ENCODE assay signal across 11 cellular contexts in the genomic region with DNA sequence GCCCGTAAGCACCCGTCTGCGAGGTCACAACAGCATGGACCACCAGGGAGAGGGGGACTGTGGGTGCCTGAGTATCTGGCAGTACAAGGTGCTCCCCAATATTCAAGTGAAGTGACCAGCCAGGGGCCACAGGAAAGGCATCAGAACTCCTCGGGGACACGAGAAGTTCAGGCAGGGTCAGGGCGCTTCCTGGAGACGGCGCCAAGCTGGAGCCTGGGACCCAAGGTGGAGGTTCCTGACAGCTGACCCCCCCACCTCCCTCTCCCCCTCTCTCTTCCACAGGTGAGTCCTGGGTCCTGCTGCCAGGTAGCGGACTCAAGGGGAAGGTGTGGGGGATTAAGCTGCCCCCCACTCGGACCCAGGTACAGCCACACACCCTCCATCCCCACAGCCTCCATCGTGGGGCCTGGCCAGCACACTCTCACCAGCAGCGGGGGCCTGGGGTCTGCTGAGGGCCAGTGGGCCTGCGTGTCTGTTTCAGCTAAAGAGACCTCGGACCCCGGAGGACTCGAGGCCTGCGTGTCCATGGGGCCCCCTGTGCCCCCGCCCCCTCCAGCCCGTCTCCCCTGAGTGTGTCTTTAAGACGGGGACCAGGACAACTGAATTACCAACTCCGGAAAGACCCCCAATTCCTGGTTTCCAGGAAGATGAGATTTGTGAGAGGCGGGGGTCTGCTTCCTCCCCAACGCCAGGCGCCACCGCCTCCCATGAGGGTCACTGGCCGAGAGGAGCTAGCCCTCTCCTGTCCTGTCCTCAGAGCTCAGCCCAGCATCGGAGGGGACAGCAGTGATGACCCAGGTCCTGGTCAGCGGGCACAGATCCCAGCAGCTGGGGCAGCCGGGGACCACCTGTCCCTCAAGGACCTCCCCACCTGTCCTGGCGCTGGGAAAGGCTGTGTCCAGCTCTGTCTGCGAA. TPM values are rescaled to one million over a fixed set of nuclear protein-coding genes. Genes with fewer than 3 reads are reported as not detected.
A peak's percentile ranks its signal among the peaks of the same experiment; 100 is the strongest.
DNase-seq lines count a peak whose midpoint lies in the region; ATAC-seq lines count a peak whose summit lies in the region.
"Had no signal": no experiment of that assay in that cellular context is flagged by ENCODE, and none has a peak within 500 bp of the region (broad histone marks: within the 10 kb centered on the region; RNA-seq: fewer than 3 reads in every experiment).

No MANE protein-coding gene starts in this region.

- H3K4me1 Mint-ChIP-seq in activated CD4-positive, alpha-beta memory T cell treated with anti-CD3 and anti-CD28 coated beads for 36 hours (ENCODE audit: low read depth), result peaks cover 13% of the 10 kb centered on the region
- peaks cover 34% of the 10 kb centered on the region for H3K4me1 Mint-ChIP-seq in stimulated activated naive CD8-positive, alpha-beta T cell treated with anti-CD3 and anti-CD28 coated beads, Interleukin-15, amount 100 ng/mL, for 72 hours

- WGBS in right cardiac atrium, result 72% methylated on average over 31 of the region's 31 CpGs

- peaks cover under 1% of the 10 kb centered on the region for H3K9me3 Mint-ChIP-seq in activated CD4-positive, alpha-beta memory T cell treated with anti-CD3 and anti-CD28 coated beads for 36 hours
- peaks cover 0 to 2% of the 10 kb centered on the region in 2 donors for H3K9me3 Mint-ChIP-seq in stimulated activated naive CD8-positive, alpha-beta T cell treated with anti-CD3 and anti-CD28 coated beads, Interleukin-15, amount 100 ng/mL, for 72 hours

- ATAC-seq in right cardiac atrium (no peak), HG03354 (IDR thresholded peaks at IDR 0.05; ENCODE audit: poor library complexity, severe bottlenecking, unreplicated experiment) (no peak), GM21825 (IDR thresholded peaks at IDR 0.05; ENCODE audit: unreplicated experiment) (no peak)
- ATAC-seq in stimulated activated naive CD8-positive, alpha-beta T cell treated with anti-CD3 and anti-CD28 coated beads, Interleukin-15, amount 100 ng/mL, for 72 hours, result no peak

- H3K4me3 ChIP-seq in right cardiac atrium (ENCODE audit: low read length), result peak overlapping the region; percentile 54

- no peaks in the 10 kb centered on the region for H3K9me3 ChIP-seq in right cardiac atrium (ENCODE audit: control insufficient read depth, low read length)

- peak overlapping the region; percentile 78 for H3K27ac Mint-ChIP-seq in activated CD4-positive, alpha-beta memory T cell treated with anti-CD3 and anti-CD28 coated beads for 36 hours
- H3K27ac Mint-ChIP-seq in stimulated activated naive CD8-positive, alpha-beta T cell treated with anti-CD3 and anti-CD28 coated beads, Interleukin-15, amount 100 ng/mL, for 72 hours, result peak overlapping the region; percentile 64 to 74

- DNase-seq in activated CD8-positive, alpha-beta memory T cell treated with anti-CD3 and anti-CD28 coated beads for 24 hours, result peak; percentile 65
- no peak for DNase-seq in activated CD8-positive, alpha-beta memory T cell treated with anti-CD3 and anti-CD28 coated beads, Interleukin-2, amount 50 U/mL, for 48 hours
- peak; percentile 16 for DNase-seq in activated CD4-positive, alpha-beta memory T cell treated with anti-CD3 and anti-CD28 coated beads for 36 hours
- DNase-seq in right cardiac atrium, result peak; percentile 13 to 41 (median 20)
- no peak for DNase-seq in stimulated activated naive CD8-positive, alpha-beta T cell treated with anti-CD3 and anti-CD28 coated beads, Interleukin-15, amount 100 ng/mL, for 72 hours
- no peak for DNase-seq in NK-92 (lab: John Stamatoyannopoulos, UW; ENCODE audit: unreplicated experiment)
- DNase-seq: erythroblast had no signal

- intact Hi-C loops in activated CD4-positive, alpha-beta memory T cell treated with anti-CD3 and anti-CD28 coated beads for 36 hours (cut with micrococcal nuclease), result loop anchor here (2.0 to 10.0 kb wide), 2 partner anchors 17 to 165 kb away; no protein-coding TSS in a partner anchor
- intact Hi-C loops in right cardiac atrium (cut with DNase I), result no loop called here

- no peaks in the 10 kb centered on the region for H3K4me1 ChIP-seq in right cardiac atrium (ENCODE audit: control insufficient read depth, insufficient read depth, low read length)

- POLR2A ChIA-PET in activated CD4-positive, alpha-beta memory T cell treated with anti-CD3 and anti-CD28 coated beads for 36 hours (lab: Charles Lee), result interaction anchor here (0.7 to 1.1 kb wide), 4 partner anchors 9 to 31 kb away, joined by 3 to 7 read pairs (median 3); no protein-coding TSS in a partner anchor

- H3K27ac ChIP-seq in right cardiac atrium (ENCODE audit: low read length), result no peak overlapping the region

- H3K36me3 Mint-ChIP-seq in activated CD4-positive, alpha-beta memory T cell treated with anti-CD3 and anti-CD28 coated beads for 36 hours, result peaks cover 13% of the 10 kb centered on the region

- no peaks in the 10 kb centered on the region for H3K27me3 Mint-ChIP-seq in activated CD4-positive, alpha-beta memory T cell treated with anti-CD3 and anti-CD28 coated beads for 36 hours
- no peaks in the 10 kb centered on the region for H3K27me3 Mint-ChIP-seq in stimulated activated naive CD8-positive, alpha-beta T cell treated with anti-CD3 and anti-CD28 coated beads, Interleukin-15, amount 100 ng/mL, for 72 hours

- no peaks in the 10 kb centered on the region for H3K27me3 ChIP-seq in right cardiac atrium (ENCODE audit: control insufficient read depth, insufficient read depth)

- peak overlapping the region; percentile 56 for H3K4me3 Mint-ChIP-seq in activated CD4-positive, alpha-beta memory T cell treated with anti-CD3 and anti-CD28 coated beads for 36 hours
- H3K4me3 Mint-ChIP-seq in stimulated activated naive CD8-positive, alpha-beta T cell treated with anti-CD3 and anti-CD28 coated beads, Interleukin-15, amount 100 ng/mL, for 72 hours, result peak overlapping the region; percentile 81 to 83

- CTCF ChIA-PET in activated CD4-positive, alpha-beta memory T cell treated with anti-CD3 and anti-CD28 coated beads for 36 hours (lab: Charles Lee), result interaction anchor here (0.6 to 1.1 kb wide), 2 partner anchors 9 to 78 kb away, joined by 4 to 10 read pairs; no protein-coding TSS in a partner anchor

RNA-seq across cellular contexts. Expression of gene TNFRSF18, which starts 6.2 kb away (rescaled TPM):
- total RNA-seq in activated CD4-positive, alpha-beta memory T cell treated with anti-CD3 and anti-CD28 coated beads for 36 hours, result 100 to 1,000 TPM; 375 to 387 TPM
- under 1 TPM in 1 of 4 donors, not detected in 3; 0.38 TPM for total RNA-seq in right cardiac atrium
- 0.14 TPM for polyA plus RNA-seq in right cardiac atrium

RNA-seq across cellular contexts. Expression of gene TNFRSF4, which starts 13.7 kb away (rescaled TPM):
- 1,000 to 10,000 TPM; 1,003 to 1,005 TPM for total RNA-seq in activated CD4-positive, alpha-beta memory T cell treated with anti-CD3 and anti-CD28 coated beads for 36 hours
- 1 to 10 TPM; 1.0 to 2.0 (median 1.2) TPM for total RNA-seq in right cardiac atrium
- 2.3 TPM for polyA plus RNA-seq in right cardiac atrium
- total RNA-seq: renal cortical epithelial cell had no signal

RNA-seq across cellular contexts. Expression of gene TTLL10, which starts 26.5 kb away (rescaled TPM):
- total RNA-seq in activated CD4-positive, alpha-beta memory T cell treated with anti-CD3 and anti-CD28 coated beads for 36 hours, result not detected
- total RNA-seq in right cardiac atrium, result not detected
- polyA plus RNA-seq in right cardiac atrium, result 0.09 TPM
- total RNA-seq: activated naive CD4-positive, alpha-beta T cell treated with anti-CD3 and anti-CD28 coated beads, Interleukin-2, amount 50 U/mL, for 72 hours had no signal

RNA-seq across cellular contexts. Expression of gene SDF4, which starts 31.6 kb away (rescaled TPM):
- total RNA-seq in activated CD4-positive, alpha-beta memory T cell treated with anti-CD3 and anti-CD28 coated beads for 36 hours, result 100 to 1,000 TPM; 302 to 305 TPM
- 100 to 1,000 TPM; 156 to 215 (median 168) TPM for total RNA-seq in right cardiac atrium
- 165 TPM for polyA plus RNA-seq in right cardiac atrium

RNA-seq across cellular contexts. Expression of gene B3GALT6, which starts 31.8 kb away (rescaled TPM):
- 10 to 100 TPM; 14.6 to 15.5 TPM for total RNA-seq in activated CD4-positive, alpha-beta memory T cell treated with anti-CD3 and anti-CD28 coated beads for 36 hours
- total RNA-seq in right cardiac atrium, result 10 to 100 TPM; 10.2 to 13.3 (median 12.0) TPM
- 9.1 TPM for polyA plus RNA-seq in right cardiac atrium

Comparison
In these comparisons a context has a peak if more than half of its experiments do, and no peak if none do; other contexts are left out.
1. DNase-seq: peak in activated CD8-positive, alpha-beta memory T cell treated with anti-CD3 and anti-CD28 coated beads for 24 hours (single experiment), activated CD4-positive, alpha-beta memory T cell treated with anti-CD3 and anti-CD28 coated beads for 36 hours (single experiment) and right cardiac atrium (3 of 3); none in activated CD8-positive, alpha-beta memory T cell treated with anti-CD3 and anti-CD28 coated beads, Interleukin-2, amount 50 U/mL, for 48 hours (single experiment), stimulated activated naive CD8-positive, alpha-beta T cell treated with anti-CD3 and anti-CD28 coated beads, Interleukin-15, amount 100 ng/mL, for 72 hours (0 of 2) and NK-92 (single experiment).
2. RNA of gene TNFRSF18, which starts 6.2 kb away (total RNA-seq): 375 to 387 TPM in activated CD4-positive, alpha-beta memory T cell treated with anti-CD3 and anti-CD28 coated beads for 36 hours; 0.38 TPM in right cardiac atrium; every median in the first group is over 100 times any median in the second.
3. RNA of gene TNFRSF4, which starts 13.7 kb away (total RNA-seq): 1,003 to 1,005 TPM in activated CD4-positive, alpha-beta memory T cell treated with anti-CD3 and anti-CD28 coated beads for 36 hours; 1.0 to 2.0 TPM in right cardiac atrium; every median in the first group is over 100 times any median in the second.